Comparison of ENCODE assay signal across 9 cellular contexts in genomic region chr18:2978208-2978607, GRCh38. TPM values are rescaled to one million over a fixed set of nuclear protein-coding genes. Genes with fewer than 3 reads are reported as not detected.
A peak's percentile ranks its signal among the peaks of the same experiment; 100 is the strongest.
DNase-seq lines count a peak whose midpoint lies in the region; ATAC-seq, FAIRE-seq and TF ChIP-seq lines count a peak whose summit lies in the region.
"Had no signal": no experiment of that assay in that cellular context is flagged by ENCODE, and none has a peak within 500 bp of the region (broad histone marks: within the 10 kb centered on the region; RNA-seq: fewer than 3 reads in every experiment).

No MANE protein-coding gene starts in this region.

- no peak overlapping the region for H3K4me3 ChIP-seq in mammary epithelial cell (replicated peaks in 1 of 3; ENCODE audit: insufficient read depth in 1 of 3, low read depth in 2 of 3, low read length in 3 of 3)
- H3K4me3 ChIP-seq in HepG2 (replicated peaks in 1 of 3; ENCODE audit: insufficient read depth in 1 of 3, low read depth in 2 of 3, low read length in 3 of 3), result no peak overlapping the region
- no peak overlapping the region for H3K4me3 ChIP-seq in upper lobe of right lung

- H3K27ac Mint-ChIP-seq in MCF 10A (ENCODE audit: low read depth, unreplicated experiment) (peak overlapping the region; percentile 92), WTC11 (peak overlapping the region; percentile 78; the same call in 1 of the 2 replicates)

- H3K4me2 ChIP-seq in mammary epithelial cell (ENCODE audit: insufficient read depth, low read depth, low read length) (no peak overlapping the region), HepG2 (ENCODE audit: low read depth, low read length) (no peak overlapping the region)

- no peaks in the 10 kb centered on the region for H4K20me1 ChIP-seq in mammary epithelial cell (ENCODE audit: insufficient read depth, low read length)
- peaks cover 85% of the 10 kb centered on the region for H4K20me1 ChIP-seq in HepG2 (ENCODE audit: insufficient read depth, low read length)

- CTCF ChIA-PET in MCF 10A (lab: Yijun Ruan, JAX), result interaction anchor here (1.0 kb wide), 1 partner anchor 16 kb away, joined by 3 read pairs; no protein-coding TSS in a partner anchor
- CTCF ChIA-PET in mammary epithelial cell (lab: Charles Lee; ENCODE audit: low non-redundant PET), result interaction anchor here (1.0 kb wide), 1 partner anchor 85 kb away, joined by 5 read pairs; no protein-coding TSS in a partner anchor
- CTCF ChIA-PET in WTC11 (lab: Charles Lee), result interaction anchor here (1.9 kb wide), 1 partner anchor 85 kb away, joined by 5 read pairs; no protein-coding TSS in a partner anchor
- CTCF ChIA-PET in HepG2 (lab: Yijun Ruan, JAX; ENCODE audit: low intra/inter-chr PET ratio, low total read pairs), result no interaction called here

- H3K4me1 Mint-ChIP-seq in MCF 10A (ENCODE audit: insufficient read depth, unreplicated experiment) (peaks cover 33% of the 10 kb centered on the region), WTC11 (peaks cover 42% of the 10 kb centered on the region)

- WGBS in mammary epithelial cell (ENCODE audit: low coverage, missing lambda C conversion rate), result 98% methylated on average over 3 of the region's 3 CpGs
- 79% methylated on average over 3 of the region's 3 CpGs for whole genome bisulfite sequencing in HepG2 (ENCODE audit: low lambda C conversion rate)

- H3K27me3 Mint-ChIP-seq in MCF 10A (ENCODE audit: insufficient read depth, unreplicated experiment), result no peaks in the 10 kb centered on the region
- no peaks in the 10 kb centered on the region for H3K27me3 Mint-ChIP-seq in WTC11 (ENCODE audit: low read depth)

- dilution Hi-C loops in mammary epithelial cell (cut with HindIII; ENCODE audit: low sequenced_read_pairs), result no loop called here

- no peak for TF ChIP-seq RAD21 in HepG2 (CRISPR knock-in tag; IDR thresholded peaks at IDR 0.05)

- H3K27ac ChIP-seq in mammary epithelial cell (ENCODE audit: insufficient read depth, low read depth, low read length), result no peak overlapping the region
- no peak overlapping the region for H3K27ac ChIP-seq in HepG2 (ENCODE audit: extremely low read length, insufficient read depth, low read length)
- peak overlapping the region; percentile 78 for H3K27ac ChIP-seq in upper lobe of right lung
- H3K27ac ChIP-seq: HL-60 had no signal

- intact Hi-C loops in MCF 10A (cut with micrococcal nuclease) (no loop called here), mammary epithelial cell (cut with micrococcal nuclease) (no loop called here), HepG2 (cut with micrococcal nuclease; ENCODE audit: unreplicated experiment) (no loop called here), upper lobe of right lung (cut with DNase I) (no loop called here)

- POLR2A ChIA-PET in MCF 10A (lab: Yijun Ruan, JAX) (interaction anchor here (0.8 to 4.0 kb wide), 2 partner anchors 59 to 270 kb away, joined by 3 to 19 read pairs; partner anchors contain the start of gene MYL12A), WTC11 (lab: Charles Lee) (no interaction called here), HepG2 (lab: Yijun Ruan, JAX) (no interaction called here)

- H3K79me2 ChIP-seq in mammary epithelial cell (ENCODE audit: insufficient read depth, low read length), result peaks cover 25% of the 10 kb centered on the region
- H3K79me2 ChIP-seq in HepG2 (ENCODE audit: insufficient read depth, low read length), result peaks cover 99% of the 10 kb centered on the region

- H3K9ac ChIP-seq in mammary epithelial cell (ENCODE audit: insufficient read depth, low read length) (no peak overlapping the region), HepG2 (ENCODE audit: insufficient read depth, low read depth, low read length) (no peak overlapping the region)

- H3K9me3 ChIP-seq in mammary epithelial cell (replicated peaks; ENCODE audit: insufficient read depth, low read length) (no peaks in the 10 kb centered on the region), HepG2 (ENCODE audit: low read length) (no peaks in the 10 kb centered on the region), upper lobe of right lung (no peaks in the 10 kb centered on the region)

- TF ChIP-seq POLR2A in HepG2 (IDR thresholded peaks at IDR 0.05; ENCODE audit: insufficient read depth in 1 of 2, low read depth in 2 of 2, low read length in 2 of 2), result no peak

- H3K4me3 Mint-ChIP-seq in MCF 10A (ENCODE audit: unreplicated experiment) (peak overlapping the region; percentile 23), WTC11 (no peak overlapping the region)

- H3K27me3 ChIP-seq in mammary epithelial cell (ENCODE audit: insufficient read depth, low read length) (no peaks in the 10 kb centered on the region), HepG2 (ENCODE audit: control insufficient read depth in 1 of 2, insufficient read depth in 2 of 2, low read length in 2 of 2) (no peaks in the 10 kb centered on the region), upper lobe of right lung (no peaks in the 10 kb centered on the region)

- no peak for FAIRE-seq in HepG2 (lab: Jason Lieb, UNC)

- TF ChIP-seq EP300 in HepG2 (IDR thresholded peaks at IDR 0.05; ENCODE audit: low read depth in 2 of 2, low read length in 2 of 2), result no peak
- no peak for TF ChIP-seq EP300 in HepG2 (CRISPR knock-in tag; IDR thresholded peaks at IDR 0.05; ENCODE audit: borderline replicate concordance)

- ATAC-seq in WTC11 (no peak), HepG2 (no peak), upper lobe of right lung (no peak), GM19467 (IDR thresholded peaks at IDR 0.05; ENCODE audit: unreplicated experiment) (no peak)

- in situ Hi-C loops in mammary epithelial cell (cut with MboI; ENCODE audit: low sequenced_read_pairs in 2 of 2) (no loop called here), HepG2 (cut with HindIII; ENCODE audit: extremely low pct_ligation_motif_present, low pct_unique_long_range_greater_than_20kb) (no loop called here)

- H2AFZ ChIP-seq in mammary epithelial cell (ENCODE audit: low read depth, low read length), result no peak overlapping the region
- H2AFZ ChIP-seq in HepG2 (ENCODE audit: low read length), result no peak overlapping the region

- no peaks in the 10 kb centered on the region for H3K9me3 Mint-ChIP-seq in MCF 10A (ENCODE audit: unreplicated experiment)
- no peaks in the 10 kb centered on the region for H3K9me3 Mint-ChIP-seq in WTC11

- BruUV-seq in MCF 10A (replicated peaks; lab: Mats Ljungman, UMichigan) (no TSS peak), mammary epithelial cell (replicated peaks; lab: Mats Ljungman, UMichigan) (no TSS peak), HepG2 (replicated peaks; lab: Mats Ljungman, UMichigan) (no TSS peak)

- H3K4me1 ChIP-seq in mammary epithelial cell (ENCODE audit: insufficient read depth, low read length) (peaks cover 10% of the 10 kb centered on the region), HepG2 (ENCODE audit: insufficient read depth, low read length) (peaks cover 97% of the 10 kb centered on the region), upper lobe of right lung (peaks cover 68% of the 10 kb centered on the region)

- H3K36me3 Mint-ChIP-seq in MCF 10A (ENCODE audit: insufficient read depth, unreplicated experiment) (peaks cover 9% of the 10 kb centered on the region), WTC11 (peaks cover 2% of the 10 kb centered on the region; the same call in 1 of the 2 replicates)

- H3K36me3 ChIP-seq in mammary epithelial cell (ENCODE audit: insufficient read depth, low read length), result no peaks in the 10 kb centered on the region
- H3K36me3 ChIP-seq in HepG2 (replicated peaks in 1 of 2; ENCODE audit: control insufficient read depth in 1 of 2, insufficient read depth in 2 of 2, low read length in 2 of 2), result peaks cover 1 to 12% of the 10 kb centered on the region in 2 experiments; a peak in 2 of 5 replicates
- no peaks in the 10 kb centered on the region for H3K36me3 ChIP-seq in upper lobe of right lung

- DNase-seq in MCF 10A (ENCODE audit: unreplicated experiment) (no peak), mammary epithelial cell (no peak), WTC11 (ENCODE audit: low spot score) (no peak), HepG2 (ENCODE audit: low spot score) (no peak), upper lobe of right lung (no peak), midbrain (lab: John Stamatoyannopoulos, UW) (no peak)
- DNase-seq in activated CD4-positive, CD25-positive, alpha-beta regulatory T cell (lab: John Stamatoyannopoulos, UW), result no peak

- TF ChIP-seq CTCF in MCF 10A (IDR thresholded peaks at IDR 0.05; ENCODE audit: unreplicated experiment) (no peak), mammary epithelial cell (conservative IDR thresholded peaks at IDR 0.05 in 1 of 2, IDR thresholded peaks at IDR 0.05 in 1 of 2; ENCODE audit: extremely low read depth in 1 of 2, insufficient read depth in 1 of 2, low read depth in 1 of 2, low read length in 2 of 2) (no peak), WTC11 (IDR thresholded peaks at IDR 0.05) (no peak), HepG2 (CRISPR knock-in tag; IDR thresholded peaks at IDR 0.05) (no peak), upper lobe of right lung (IDR thresholded peaks at IDR 0.05) (no peak)

RNA-seq across cellular contexts. Expression of gene LPIN2, which starts 34.7 kb away (rescaled TPM):
- total RNA-seq in MCF 10A (2022) (13.1 and 15.9 TPM in 2 replicates), mammary epithelial cell (10 to 100 TPM in 1 of 2 donors, 1 to 10 TPM in 1; 9.9 to 20.3 TPM), WTC11 (2021) (10.4 to 12.2 TPM (median 11.8 TPM) in 3 replicates), HepG2 (2016; rRNA removed; fragmentation: Illumina TruSeq; extraction: Trizol) (46.0 and 59.5 TPM in 2 replicates), upper lobe of right lung (50.7 TPM)
- polyA plus RNA-seq in mammary epithelial cell (6.4 TPM), HepG2 (2011; rRNA removed) (110 and 119 TPM in 2 replicates)
- polyA minus RNA-seq in mammary epithelial cell, result 5.6 TPM
- total RNA-seq in HepG2 (2016; cell fraction: cytosol; rRNA removed; fragmentation: Illumina TruSeq; extraction: Trizol; ENCODE audit: low read depth), result 12.8 and 14.6 TPM in 2 replicates
- 44.4 and 54.4 TPM in 2 replicates for total RNA-seq in HepG2 (2016; cell fraction: insoluble cytoplasmic fraction; rRNA removed; fragmentation: Illumina TruSeq; extraction: Trizol)
- total RNA-seq in HepG2 (2016; cell fraction: membrane; rRNA removed; fragmentation: Illumina TruSeq; extraction: Trizol), result 20.5 and 21.5 TPM in 2 replicates
- total RNA-seq in HepG2 (2016; cell fraction: nucleus; rRNA removed; fragmentation: Illumina TruSeq; extraction: Trizol), result 50.5 and 53.1 TPM in 2 replicates
- 76.4 and 101 TPM in 2 replicates for polyA plus RNA-seq in HepG2 (2011; cell fraction: cytosol; rRNA removed)
- 114 and 124 TPM in 2 replicates for polyA plus RNA-seq in HepG2 (2011; cell fraction: nucleus; rRNA removed)
- polyA plus RNA-seq in HepG2 (2012), result 53.5 and 68.4 TPM in 2 replicates
- polyA plus RNA-seq in HepG2 (2016; cell fraction: cytosol; fragmentation: Illumina TruSeq; extraction: Trizol; ENCODE audit: low read depth), result 1.7 and 2.2 TPM in 2 replicates
- 32.7 and 38.7 TPM in 2 replicates for polyA plus RNA-seq in HepG2 (2016; cell fraction: insoluble cytoplasmic fraction; fragmentation: Illumina TruSeq; extraction: Trizol; ENCODE audit: low read depth)
- polyA plus RNA-seq in HepG2 (2016; cell fraction: membrane; fragmentation: Illumina TruSeq; extraction: Trizol; ENCODE audit: low read depth), result 5.6 and 6.6 TPM in 2 replicates
- polyA plus RNA-seq in HepG2 (2016; cell fraction: nucleus; fragmentation: Illumina TruSeq; extraction: Trizol; ENCODE audit: insufficient read depth, low read depth), result 51.6 and 53.6 TPM in 2 replicates
- polyA minus RNA-seq in HepG2 (2011; rRNA and poly(A)+ RNA removed; ENCODE audit: low replicate concordance), result 31.2 and 149 TPM in 2 replicates
- 95.1 and 103 TPM in 2 replicates for polyA minus RNA-seq in HepG2 (2011; cell fraction: cytosol; rRNA and poly(A)+ RNA removed)
- polyA minus RNA-seq in HepG2 (2011; cell fraction: nucleus; rRNA and poly(A)+ RNA removed), result 171 and 204 TPM in 2 replicates
